In genomic region chr10:59713196-59713821, GRCh38 we compare ENCODE assay signal across 37 cellular contexts. TPM values are rescaled to one million over a fixed set of nuclear protein-coding genes. Genes with fewer than 3 reads are reported as not detected.
"Had no signal": no experiment of that assay in that cellular context is flagged by ENCODE, and none has a peak within 500 bp of the region (broad histone marks: within the 10 kb centered on the region; RNA-seq: fewer than 3 reads in every experiment).

No MANE protein-coding gene starts in this region.

- ATAC-seq: effector memory CD8-positive, alpha-beta T cell; foreskin keratinocyte; gastroesophageal sphincter; heart right ventricle; left cardiac atrium; left lung; naive thymus-derived CD4-positive, alpha-beta T cell; right cardiac atrium; stimulated activated effector memory CD8-positive, alpha-beta T cell treated with anti-CD3 and anti-CD28 coated beads, Interleukin-12 subunit alpha, Interleukin-12 subunit beta, amount 100 ng/mL, for 72 hours; stimulated activated naive CD8-positive, alpha-beta T cell treated with anti-CD3 and anti-CD28 coated beads, Interleukin-15, Interleukin-2, amounts not matched to agents 100 U/mL and 50 U/mL, for 24 hours had no signal

- H3K36me3 Mint-ChIP-seq: naive thymus-derived CD4-positive, alpha-beta T cell; neural progenitor cell; stimulated activated effector memory CD8-positive, alpha-beta T cell treated with anti-CD3 and anti-CD28 coated beads, Interleukin-12 subunit alpha, Interleukin-12 subunit beta, amount 100 ng/mL, for 72 hours had no signal

- H3K9ac ChIP-seq: neural progenitor cell, parathyroid adenoma had no signal

- H3K4me2 ChIP-seq: neural progenitor cell had no signal

- H3K9me3 ChIP-seq: esophagus muscularis mucosa, gastroesophageal sphincter, heart right ventricle, left lung, prostate gland, sigmoid colon, testis, transverse colon, vagina had no signal

- H2AFZ ChIP-seq: neural progenitor cell had no signal

- FAIRE-seq: islet of Langerhans had no signal

- H3K4me3 Mint-ChIP-seq: effector memory CD8-positive, alpha-beta T cell; naive thymus-derived CD4-positive, alpha-beta T cell; neural progenitor cell; stimulated activated effector memory CD8-positive, alpha-beta T cell treated with anti-CD3 and anti-CD28 coated beads, Interleukin-12 subunit alpha, Interleukin-12 subunit beta, amount 100 ng/mL, for 72 hours had no signal

- H3K27me3 ChIP-seq: testis, vagina had no signal

- H3K9me3 Mint-ChIP-seq: effector memory CD8-positive, alpha-beta T cell; naive thymus-derived CD4-positive, alpha-beta T cell; nephron; neural progenitor cell; stimulated activated effector memory CD8-positive, alpha-beta T cell treated with anti-CD3 and anti-CD28 coated beads, Interleukin-12 subunit alpha, Interleukin-12 subunit beta, amount 100 ng/mL, for 72 hours had no signal

- H3K27ac Mint-ChIP-seq: effector memory CD8-positive, alpha-beta T cell; naive thymus-derived CD4-positive, alpha-beta T cell; nephron; neural progenitor cell; stimulated activated effector memory CD8-positive, alpha-beta T cell treated with anti-CD3 and anti-CD28 coated beads, Interleukin-12 subunit alpha, Interleukin-12 subunit beta, amount 100 ng/mL, for 72 hours had no signal

- H3K4me3 ChIP-seq: esophagus muscularis mucosa, gastroesophageal sphincter, heart right ventricle, left lung, neural progenitor cell, prostate gland, sigmoid colon, testis, transverse colon, vagina had no signal

- H3K27ac ChIP-seq: esophagus muscularis mucosa, foreskin keratinocyte, gastroesophageal sphincter, heart right ventricle, left lung, neural progenitor cell, prostate gland, sigmoid colon, testis, transverse colon, vagina had no signal

- H3K4me1 Mint-ChIP-seq: nephron; stimulated activated effector memory CD8-positive, alpha-beta T cell treated with anti-CD3 and anti-CD28 coated beads, Interleukin-12 subunit alpha, Interleukin-12 subunit beta, amount 100 ng/mL, for 72 hours had no signal

- H3K36me3 ChIP-seq: esophagus muscularis mucosa, gastroesophageal sphincter, heart right ventricle, left lung, neural progenitor cell, prostate gland, sigmoid colon, transverse colon, vagina had no signal

- H3K4me1 ChIP-seq: foreskin keratinocyte, parathyroid adenoma, prostate gland, testis had no signal

- DNase-seq: cortex of kidney; effector memory CD8-positive, alpha-beta T cell; foreskin keratinocyte; glutamatergic neuron; heart right ventricle; hippocampal formation; left cardiac atrium; left lung; mesenchymal stem cell; midbrain; naive thymus-derived CD4-positive, alpha-beta T cell; right cardiac atrium; sigmoid colon; stimulated activated CD4-positive, alpha-beta T cell treated with anti-CD3 and anti-CD28 coated beads, Interleukin-2, amount 100 ng/mL, for 24 hours; stimulated activated CD4-positive, alpha-beta T cell treated with anti-CD3 and anti-CD28 coated beads, Interleukin-4, amount 100 ng/mL, for 24 hours; stimulated activated naive CD8-positive, alpha-beta T cell treated with anti-CD3 and anti-CD28 coated beads, Interleukin-15, Interleukin-2, amounts not matched to agents 100 U/mL and 50 U/mL, for 24 hours; substantia nigra; testis; transverse colon had no signal

- H3K79me2 ChIP-seq: parathyroid adenoma had no signal

RNA-seq across cellular contexts. Expression of gene SLC16A9, which starts 3.7 kb away (rescaled TPM):
- total RNA-seq: lung microvascular endothelial cell had no signal
- polyA plus RNA-seq: naive thymus-derived CD4-positive, alpha-beta T cell had no signal

RNA-seq across cellular contexts. Expression of gene MRLN, which starts 39.9 kb away (rescaled TPM):
- total RNA-seq: dermis microvascular lymphatic vessel endothelial cell; esophagus muscularis mucosa; fibroblast of lung; foreskin keratinocyte; gastroesophageal sphincter; heart right ventricle; kidney epithelial cell; left cardiac atrium; left lung; lower leg skin; lung microvascular endothelial cell; mucosa of gallbladder; naive thymus-derived CD4-positive, alpha-beta T cell; osteoblast; prostate gland; renal cortical epithelial cell; right cardiac atrium; sigmoid colon; testis; transverse colon; ureter; vagina had no signal
- polyA plus RNA-seq: fibroblast of lung; foreskin keratinocyte; heart right ventricle; naive thymus-derived CD4-positive, alpha-beta T cell; right cardiac atrium; sigmoid colon had no signal
